8 cellular contexts compared by ENCODE assay signal in the genomic region with DNA sequence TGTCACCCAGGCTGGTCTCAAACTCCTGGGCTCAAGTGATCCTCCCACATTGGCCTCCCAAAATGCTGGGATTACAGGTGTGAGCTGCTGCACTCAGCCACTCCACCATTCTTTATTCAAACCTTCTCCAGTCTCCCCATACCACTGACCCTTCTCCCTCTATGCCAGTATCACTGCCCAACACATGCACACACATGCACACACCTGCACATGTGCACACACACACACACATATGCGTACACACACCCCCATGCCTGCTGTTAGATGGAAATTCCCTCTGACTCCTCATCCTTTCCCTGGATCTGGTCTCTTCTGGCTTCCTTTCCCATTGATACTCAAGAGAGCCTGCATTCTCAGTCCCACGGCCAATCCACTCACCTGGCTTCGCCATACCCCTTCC.
"Had no signal": no experiment of that assay in that cellular context is flagged by ENCODE, and none has a peak within 500 bp of the region (broad histone marks: within the 10 kb centered on the region; RNA-seq: fewer than 3 reads in every experiment).

No MANE protein-coding gene starts in this region.

- H3K27ac Mint-ChIP-seq: IgD-negative memory B cell had no signal

- H2AFZ ChIP-seq: GM23248 had no signal

- DNase-seq: GM23248, GOT3, KG1 had no signal

- H3K36me3 ChIP-seq: HAP-1 had no signal

- FAIRE-seq: H54, HTR-8/SVneo had no signal

- H3K4me3 Mint-ChIP-seq: IgD-negative memory B cell had no signal

- H3K27ac ChIP-seq: GM23248 had no signal

- H3K27me3 Mint-ChIP-seq: IgD-negative memory B cell had no signal

- H3K9ac ChIP-seq: GM23248 had no signal

- H3K4me1 ChIP-seq: HAP-1 had no signal

- ATAC-seq: HCT116 had no signal

- H3K4me1 Mint-ChIP-seq: IgD-negative memory B cell had no signal

- H3K4me3 ChIP-seq: GM23248, HAP-1 had no signal
